8 cellular contexts compared by ENCODE assay signal in the genomic region with DNA sequence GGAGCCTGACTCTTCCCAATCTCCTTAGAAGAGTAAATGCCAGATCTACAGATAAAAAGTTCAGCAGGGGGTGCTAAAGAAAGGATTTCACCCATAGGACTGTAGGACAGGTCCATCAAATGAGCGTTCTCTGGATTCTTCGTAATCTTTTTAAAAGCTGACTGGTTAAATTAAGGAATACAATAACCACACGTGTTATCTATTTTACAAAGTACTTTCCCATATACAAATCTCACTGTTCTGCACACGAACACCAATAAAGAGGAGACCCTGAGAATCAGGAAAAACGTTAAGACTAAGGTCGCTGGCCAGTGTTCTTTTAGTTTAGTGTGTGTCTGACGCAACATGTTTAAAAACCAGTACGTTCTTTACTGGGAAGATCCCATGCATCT. TPM values are rescaled to one million over a fixed set of nuclear protein-coding genes. Genes with fewer than 3 reads are reported as not detected.
DNase-seq lines count a peak whose midpoint lies in the region; ATAC-seq, FAIRE-seq and TF ChIP-seq lines count a peak whose summit lies in the region.

No MANE protein-coding gene starts in this region.

- H3K9me3 Mint-ChIP-seq in CD4-positive, CD25-positive, alpha-beta regulatory T cell = no peaks in the 10 kb centered on the region
- H3K9me3 Mint-ChIP-seq in activated T-cell treated with anti-CD3 and anti-CD28 coated beads, Interleukin-2, amount 50 U/mL, for 24 hours = no peaks in the 10 kb centered on the region

- peaks cover 0 to 16% (median 11%) of the 10 kb centered on the region in 4 donors for H3K4me1 Mint-ChIP-seq in CD4-positive, CD25-positive, alpha-beta regulatory T cell
- H3K4me1 Mint-ChIP-seq in activated T-cell treated with anti-CD3 and anti-CD28 coated beads, Interleukin-2, amount 50 U/mL, for 24 hours (ENCODE audit: low read depth) = peaks cover 20% of the 10 kb centered on the region

- peak overlapping the region; percentile 97 for H3K4me3 ChIP-seq in CD4-positive, CD25-positive, alpha-beta regulatory T cell (ENCODE audit: low read depth, low read length)
- peak overlapping the region; percentile 79 to 89 (median 83) for H3K4me3 ChIP-seq in breast epithelium
- peak overlapping the region; percentile 89 to 92 for H3K4me3 ChIP-seq in kidney (ENCODE audit: low read length in 2 of 2)
- peak overlapping the region; percentile 84 to 95 (median 93) for H3K4me3 ChIP-seq in subcutaneous abdominal adipose tissue (ENCODE audit: low read depth in 1 of 5, low read length in 5 of 5)

- peaks cover 27% of the 10 kb centered on the region for H3K27me3 ChIP-seq in CD4-positive, CD25-positive, alpha-beta regulatory T cell (ENCODE audit: control insufficient read depth, insufficient read depth, low read length)
- H3K27me3 ChIP-seq in breast epithelium (no peaks in the 10 kb centered on the region), subcutaneous abdominal adipose tissue (ENCODE audit: control insufficient read depth in 5 of 5, insufficient read depth in 4 of 5, low read length in 5 of 5) (no peaks in the 10 kb centered on the region)

- no peak overlapping the region for H3K4me3 Mint-ChIP-seq in CD4-positive, CD25-positive, alpha-beta regulatory T cell
- no peak overlapping the region for H3K4me3 Mint-ChIP-seq in activated T-cell treated with anti-CD3 and anti-CD28 coated beads, Interleukin-2, amount 50 U/mL, for 24 hours

- intact Hi-C loops in breast epithelium (cut with DNase I; ENCODE audit: low total_unique reads) = no loop called here
- intact Hi-C loops in kidney (cut with DNase I) = no loop called here

- H3K27ac Mint-ChIP-seq in CD4-positive, CD25-positive, alpha-beta regulatory T cell = no peak overlapping the region
- no peak overlapping the region for H3K27ac Mint-ChIP-seq in activated T-cell treated with anti-CD3 and anti-CD28 coated beads, Interleukin-2, amount 50 U/mL, for 24 hours

- H3K9me3 ChIP-seq in CD4-positive, CD25-positive, alpha-beta regulatory T cell (ENCODE audit: control insufficient read depth in 2 of 2, low read length in 2 of 2) = no peaks in the 10 kb centered on the region
- H3K9me3 ChIP-seq in breast epithelium (no peaks in the 10 kb centered on the region), kidney (ENCODE audit: control insufficient read depth in 1 of 2, low read length in 2 of 2) (no peaks in the 10 kb centered on the region), subcutaneous abdominal adipose tissue (ENCODE audit: control insufficient read depth in 5 of 5, low read length in 5 of 5) (no peaks in the 10 kb centered on the region)

- no peak for TF ChIP-seq POLR2A in breast epithelium (IDR thresholded peaks at IDR 0.05)

- ATAC-seq in CD4-positive, CD25-positive, alpha-beta regulatory T cell (ENCODE audit: low read depth in 2 of 2) = peak; percentile 1
- ATAC-seq in GM18909 (IDR thresholded peaks at IDR 0.05; ENCODE audit: poor library complexity, unreplicated experiment) (peak; percentile 31), HG03135 (IDR thresholded peaks at IDR 0.05; ENCODE audit: unreplicated experiment) (peak; percentile 17)

- peaks cover 7% of the 10 kb centered on the region for H3K36me3 ChIP-seq in CD4-positive, CD25-positive, alpha-beta regulatory T cell (ENCODE audit: control insufficient read depth, insufficient read depth, low read length)
- no peaks in the 10 kb centered on the region for H3K36me3 ChIP-seq in breast epithelium
- peaks cover 0 to 11% of the 10 kb centered on the region in 2 donors for H3K36me3 ChIP-seq in kidney (ENCODE audit: control insufficient read depth in 1 of 2, insufficient read depth in 2 of 2, low read length in 2 of 2)
- H3K36me3 ChIP-seq in subcutaneous abdominal adipose tissue (ENCODE audit: control insufficient read depth in 5 of 5, insufficient read depth in 5 of 5, low read length in 5 of 5) = peaks cover 3 to 14% (median 6%) of the 10 kb centered on the region in 5 donors

- peak overlapping the region; percentile 87 for H3K27ac ChIP-seq in CD4-positive, CD25-positive, alpha-beta regulatory T cell (ENCODE audit: insufficient read depth, low read length, poor library complexity, severe bottlenecking)
- H3K27ac ChIP-seq in breast epithelium = peak overlapping the region; percentile 91 to 92
- peak overlapping the region; percentile 61 to 87 for H3K27ac ChIP-seq in kidney (ENCODE audit: low read depth in 2 of 2, low read length in 2 of 2)
- peak overlapping the region; percentile 85 for H3K27ac ChIP-seq in subcutaneous abdominal adipose tissue (ENCODE audit: low read depth, low read length)

- H3K9ac ChIP-seq in kidney (ENCODE audit: low read length in 2 of 2) (peak overlapping the region; percentile 78 to 85), subcutaneous abdominal adipose tissue (ENCODE audit: low read length in 5 of 5) (peak overlapping the region; percentile 69 to 91 (median 86))

- peaks cover 33% of the 10 kb centered on the region for H3K27me3 Mint-ChIP-seq in CD4-positive, CD25-positive, alpha-beta regulatory T cell
- peaks cover 5% of the 10 kb centered on the region for H3K27me3 Mint-ChIP-seq in activated T-cell treated with anti-CD3 and anti-CD28 coated beads, Interleukin-2, amount 50 U/mL, for 24 hours

- DNase-seq in CD4-positive, CD25-positive, alpha-beta regulatory T cell = no peak
- peak; percentile 40 to 56 for DNase-seq in NCI-H526 (lab: John Stamatoyannopoulos, UW)
- no peak for DNase-seq in breast epithelium (ENCODE audit: low spot score in 2 of 2)
- no peak for DNase-seq in kidney
- no peak for DNase-seq in activated T-cell treated with anti-CD3 and anti-CD28 coated beads, Interleukin-2, amount 50 U/mL, for 24 hours

- peaks cover 16% of the 10 kb centered on the region for H3K4me1 ChIP-seq in CD4-positive, CD25-positive, alpha-beta regulatory T cell (ENCODE audit: control insufficient read depth, insufficient read depth, low read length, poor library complexity, severe bottlenecking)
- H3K4me1 ChIP-seq in breast epithelium = no peaks in the 10 kb centered on the region
- peaks cover 3 to 5% of the 10 kb centered on the region in 2 donors for H3K4me1 ChIP-seq in kidney (ENCODE audit: control insufficient read depth in 1 of 2, insufficient read depth in 1 of 2, low read depth in 1 of 2, low read length in 2 of 2)
- H3K4me1 ChIP-seq in subcutaneous abdominal adipose tissue (ENCODE audit: control insufficient read depth in 5 of 5, insufficient read depth in 5 of 5, low read length in 5 of 5) = peaks cover 0 to 10% (median 9%) of the 10 kb centered on the region in 5 donors

- no peak for FAIRE-seq in kidney (lab: Jason Lieb, UNC)

- TF ChIP-seq CTCF in breast epithelium (IDR thresholded peaks at IDR 0.05) (no peak), kidney (IDR thresholded peaks at IDR 0.05; ENCODE audit: borderline replicate concordance, extremely low read depth, insufficient read depth) (peak; percentile 15)

- H3K36me3 Mint-ChIP-seq in CD4-positive, CD25-positive, alpha-beta regulatory T cell = peaks cover 12% of the 10 kb centered on the region
- peaks cover 36% of the 10 kb centered on the region for H3K36me3 Mint-ChIP-seq in activated T-cell treated with anti-CD3 and anti-CD28 coated beads, Interleukin-2, amount 50 U/mL, for 24 hours (ENCODE audit: low read depth)

RNA-seq across cellular contexts. Expression of a gene that starts 0.5 kb away (rescaled TPM):
- total RNA-seq in CD4-positive, CD25-positive, alpha-beta regulatory T cell = 21.4 TPM
- 10 to 100 TPM; 11.5 to 16.0 (median 12.8) TPM for polyA plus RNA-seq in CD4-positive, CD25-positive, alpha-beta regulatory T cell
- 10 to 100 TPM; 27.7 to 72.4 (median 48.2) TPM for total RNA-seq in breast epithelium
- 21.2 TPM for total RNA-seq in kidney
- 13.6 TPM for polyA plus RNA-seq in kidney (ENCODE audit: insufficient read depth, low read depth, low replicate concordance)

RNA-seq across cellular contexts. Expression of a gene that starts 0.7 kb away (rescaled TPM):
- 0.49 TPM for total RNA-seq in CD4-positive, CD25-positive, alpha-beta regulatory T cell
- 1 to 10 TPM; 1.9 to 5.2 (median 4.3) TPM for polyA plus RNA-seq in CD4-positive, CD25-positive, alpha-beta regulatory T cell
- total RNA-seq in breast epithelium (10 to 100 TPM in 2 of 3 donors, 1 to 10 TPM in 1; 6.3 to 12.5 (median 10.9) TPM), kidney (27.2 TPM)
- polyA plus RNA-seq in kidney (ENCODE audit: insufficient read depth, low read depth, low replicate concordance) = 77.1 TPM

RNA-seq across cellular contexts. Expression of a gene that starts 32.8 kb away (rescaled TPM):
- total RNA-seq in CD4-positive, CD25-positive, alpha-beta regulatory T cell = not detected
- under 1 TPM in 3 of 4 donors, not detected in 1; 0.06 to 0.39 (median 0.11) TPM for polyA plus RNA-seq in CD4-positive, CD25-positive, alpha-beta regulatory T cell
- not detected for total RNA-seq in breast epithelium
- total RNA-seq in kidney = 6.7 TPM
- polyA plus RNA-seq in kidney (ENCODE audit: insufficient read depth, low read depth, low replicate concordance) = 8.4 TPM

Comparison
In these comparisons a context has a peak if more than half of its experiments do, and no peak if none do; other contexts are left out.
1. DNase-seq: peak in NCI-H526 (2 of 2); none in CD4-positive, CD25-positive, alpha-beta regulatory T cell (0 of 3), breast epithelium (0 of 2), kidney (single experiment) and activated T-cell treated with anti-CD3 and anti-CD28 coated beads, Interleukin-2, amount 50 U/mL, for 24 hours (single experiment).
2. Peak in every context shown above with its lines, with median percentiles within 50 percentile points of each other: ATAC-seq, H3K27ac ChIP-seq and H3K4me3 ChIP-seq.